10 cellular contexts compared by ENCODE assay signal in genomic region chr1:207808322-207808705, GRCh38. TPM values are rescaled to one million over a fixed set of nuclear protein-coding genes. Genes with fewer than 3 reads are reported as not detected.
DNase-seq lines count a peak whose midpoint lies in the region; ATAC-seq, FAIRE-seq and TF ChIP-seq lines count a peak whose summit lies in the region.
"Had no signal": no experiment of that assay in that cellular context is flagged by ENCODE, and none has a peak within 500 bp of the region (broad histone marks: within the 10 kb centered on the region; RNA-seq: fewer than 3 reads in every experiment).

No MANE protein-coding gene starts in this region.

- no peak for TF ChIP-seq POLR2A in Peyer's patch (IDR thresholded peaks at IDR 0.05)
- TF ChIP-seq POLR2A in esophagus muscularis mucosa (IDR thresholded peaks at IDR 0.05; ENCODE audit: low read depth) = no peak

- no peak for TF ChIP-seq CTCF in CD8-positive, alpha-beta T cell (IDR thresholded peaks at IDR 0.05)
- TF ChIP-seq CTCF in Peyer's patch (IDR thresholded peaks at IDR 0.05) (no peak), esophagus muscularis mucosa (IDR thresholded peaks at IDR 0.05) (no peak), psoas muscle (IDR thresholded peaks at IDR 0.05) (no peak), progenitor cell of endocrine pancreas (IDR thresholded peaks at IDR 0.05; ENCODE audit: unreplicated experiment) (no peak)

- no peak for ATAC-seq in CD8-positive, alpha-beta T cell
- ATAC-seq in psoas muscle = peak in 3 of 4 donors; percentile 12 to 43 (median 13)
- ATAC-seq in GM21717 (IDR thresholded peaks at IDR 0.05; ENCODE audit: unreplicated experiment) = no peak

- peaks cover 53% of the 10 kb centered on the region for H3K4me1 Mint-ChIP-seq in CD8-positive, alpha-beta T cell (ENCODE audit: low read depth)
- peaks cover 12% of the 10 kb centered on the region for H3K4me1 Mint-ChIP-seq in progenitor cell of endocrine pancreas (ENCODE audit: low read depth)

- no peak for DNase-seq in CD8-positive, alpha-beta T cell
- DNase-seq in Peyer's patch (no peak), esophagus muscularis mucosa (ENCODE audit: extremely low spot score) (peak; percentile 55), psoas muscle (no peak), progenitor cell of endocrine pancreas (ENCODE audit: low spot score, unreplicated experiment) (no peak), NCI-H2029 treated with DMSO at 0.1 percent for 48 hours (lab: John Stamatoyannopoulos, UW) (no peak), RCC 7860 (ENCODE audit: low spot score) (no peak)
- DNase-seq: activated effector memory CD4-positive, alpha-beta T cell treated with Interleukin-2 at 50 U/mL for 16 hours; NCI-H446 had no signal

- no peaks in the 10 kb centered on the region for H3K9me3 ChIP-seq in CD8-positive, alpha-beta T cell (ENCODE audit: low read length)
- H3K9me3 ChIP-seq in Peyer's patch (no peaks in the 10 kb centered on the region), esophagus muscularis mucosa (no peaks in the 10 kb centered on the region), psoas muscle (no peaks in the 10 kb centered on the region)

- H3K27me3 ChIP-seq in CD8-positive, alpha-beta T cell (ENCODE audit: insufficient read depth, low read length) = no peaks in the 10 kb centered on the region
- H3K27me3 ChIP-seq in Peyer's patch (no peaks in the 10 kb centered on the region), esophagus muscularis mucosa (no peaks in the 10 kb centered on the region), psoas muscle (ENCODE audit: insufficient read depth in 3 of 3, low read length in 2 of 3) (no peaks in the 10 kb centered on the region)

- H3K4me3 ChIP-seq in CD8-positive, alpha-beta T cell (ENCODE audit: low read depth, low read length) = no peak overlapping the region
- H3K4me3 ChIP-seq in Peyer's patch (no peak overlapping the region), esophagus muscularis mucosa (no peak overlapping the region), psoas muscle (peak overlapping the region; percentile 51)

- intact Hi-C loops in CD8-positive, alpha-beta T cell (cut with DNase I, micrococcal nuclease) = no loop called here
- intact Hi-C loops in esophagus muscularis mucosa (cut with DNase I) (no loop called here), psoas muscle (cut with DNase I) (no loop called here)

- POLR2A ChIA-PET in CD8-positive, alpha-beta T cell (lab: Charles Lee) = no interaction called here

- H3K27ac Mint-ChIP-seq in CD8-positive, alpha-beta T cell = peak overlapping the region; percentile 88
- H3K27ac Mint-ChIP-seq in progenitor cell of endocrine pancreas = no peak overlapping the region

- peaks cover 36% of the 10 kb centered on the region for H3K4me1 ChIP-seq in CD8-positive, alpha-beta T cell (ENCODE audit: insufficient read depth, low read length)
- H3K4me1 ChIP-seq in Peyer's patch (peaks cover 0 to 65% (median 18%) of the 10 kb centered on the region in 4 donors), esophagus muscularis mucosa (peaks cover 99 to 100% (median 99%) of the 10 kb centered on the region in 4 donors), psoas muscle (peaks cover 97% of the 10 kb centered on the region)

- CTCF ChIA-PET in CD8-positive, alpha-beta T cell (lab: Charles Lee) = no interaction called here

- H3K36me3 Mint-ChIP-seq in CD8-positive, alpha-beta T cell = peaks cover 88% of the 10 kb centered on the region
- peaks cover 3% of the 10 kb centered on the region for H3K36me3 Mint-ChIP-seq in progenitor cell of endocrine pancreas (ENCODE audit: insufficient read depth)

- H3K4me3 Mint-ChIP-seq in CD8-positive, alpha-beta T cell = no peak overlapping the region
- no peak overlapping the region for H3K4me3 Mint-ChIP-seq in progenitor cell of endocrine pancreas (ENCODE audit: low read depth)

- WGBS in esophagus muscularis mucosa = 36% methylated on average over 7 of the region's 7 CpGs
- 33 to 42% (median 33%) methylated on average over 7 of the region's 7 CpGs for WGBS in psoas muscle, 3 donors

- no peaks in the 10 kb centered on the region for H3K27me3 Mint-ChIP-seq in CD8-positive, alpha-beta T cell (ENCODE audit: low read depth)
- no peaks in the 10 kb centered on the region for H3K27me3 Mint-ChIP-seq in progenitor cell of endocrine pancreas

- no peak for TF ChIP-seq EP300 in esophagus muscularis mucosa (IDR thresholded peaks at IDR 0.05)

- no peak overlapping the region for H3K27ac ChIP-seq in CD8-positive, alpha-beta T cell (ENCODE audit: low read depth, low read length)
- peak overlapping the region; percentile 49 to 65 (median 61) for H3K27ac ChIP-seq in Peyer's patch
- H3K27ac ChIP-seq in esophagus muscularis mucosa (replicated peaks in 1 of 4) = peak overlapping the region; percentile 97 to 99 (median 98)
- H3K27ac ChIP-seq in psoas muscle = peak overlapping the region; percentile 95

- peaks cover 85% of the 10 kb centered on the region for H3K36me3 ChIP-seq in CD8-positive, alpha-beta T cell (ENCODE audit: insufficient read depth, low read length)
- H3K36me3 ChIP-seq in Peyer's patch = peaks cover 0 to 98% (median 0%) of the 10 kb centered on the region in 3 donors
- peaks cover 70 to 100% (median 92%) of the 10 kb centered on the region in 4 donors for H3K36me3 ChIP-seq in esophagus muscularis mucosa
- peaks cover 0 to 97% of the 10 kb centered on the region in 2 donors for H3K36me3 ChIP-seq in psoas muscle (ENCODE audit: insufficient read depth in 1 of 2, low read depth in 1 of 2)

- no peak for FAIRE-seq in RCC 7860 (lab: Jason Lieb, UNC)

- no peaks in the 10 kb centered on the region for H3K9me3 Mint-ChIP-seq in CD8-positive, alpha-beta T cell
- no peaks in the 10 kb centered on the region for H3K9me3 Mint-ChIP-seq in progenitor cell of endocrine pancreas (ENCODE audit: low read depth)

RNA-seq across cellular contexts. Expression of gene CD46, which starts 56.5 kb away (rescaled TPM):
- 100 to 1,000 TPM; 108 to 109 TPM for total RNA-seq in CD8-positive, alpha-beta T cell
- total RNA-seq in Peyer's patch (100 to 1,000 TPM; 102 to 204 (median 176) TPM), esophagus muscularis mucosa (10 to 100 TPM; 65.6 to 86.4 (median 69.2) TPM), psoas muscle (10 to 100 TPM; 43.5 to 55.3 (median 47.4) TPM), progenitor cell of endocrine pancreas (214 and 230 TPM in 2 replicates)
- 10 to 100 TPM; 33.9 to 66.3 (median 34.5) TPM for polyA plus RNA-seq in psoas muscle

Comparison
In these comparisons a context has a peak if more than half of its experiments do, and no peak if none do; other contexts are left out.
1. ATAC-seq: peak in psoas muscle (3 of 4); none in CD8-positive, alpha-beta T cell (single experiment) and GM21717 (single experiment).